8 cellular contexts compared by ENCODE assay signal in genomic region chr19:42563352-42564210, GRCh38. TPM values are rescaled to one million over a fixed set of nuclear protein-coding genes. Genes with fewer than 3 reads are reported as not detected.
DNase-seq lines count a peak whose midpoint lies in the region; ATAC-seq, FAIRE-seq and TF ChIP-seq lines count a peak whose summit lies in the region.

No MANE protein-coding gene starts in this region.

- no peaks in the 10 kb centered on the region for H3K9me3 Mint-ChIP-seq in T-cell
- no peaks in the 10 kb centered on the region for H3K9me3 Mint-ChIP-seq in naive thymus-derived CD8-positive, alpha-beta T cell

- no TSS peak for BruUV-seq in A673 (replicated peaks; lab: Mats Ljungman, UMichigan)

- 12 to 17% methylated on average over 7 of the region's 7 CpGs for WGBS in esophagus squamous epithelium, 2 donors

- no peaks in the 10 kb centered on the region for H3F3A ChIP-seq in Loucy (ENCODE audit: low read depth)

- H4K20me1 ChIP-seq in Loucy (ENCODE audit: insufficient read depth, low read length, poor library complexity, severe bottlenecking): no peaks in the 10 kb centered on the region

- peak; percentile 70 for TF ChIP-seq CTCF in A673 (conservative IDR thresholded peaks at IDR 0.05; ENCODE audit: low read depth, low read length)
- peak; percentile 75 for TF ChIP-seq CTCF in Loucy (conservative IDR thresholded peaks at IDR 0.05; ENCODE audit: low read length)
- TF ChIP-seq CTCF in esophagus squamous epithelium (IDR thresholded peaks at IDR 0.05): peak; percentile 26 to 71 (median 62)
- peak in 1 of 3 experiments; percentile 20 for TF ChIP-seq CTCF in vagina (IDR thresholded peaks at IDR 0.05)

- no peaks in the 10 kb centered on the region for H3K36me3 Mint-ChIP-seq in T-cell
- H3K36me3 Mint-ChIP-seq in naive thymus-derived CD8-positive, alpha-beta T cell: no peaks in the 10 kb centered on the region

- H3K27ac ChIP-seq in A673 (ENCODE audit: low read depth, low read length, poor library complexity, severe bottlenecking) (no peak overlapping the region), esophagus squamous epithelium (no peak overlapping the region), vagina (no peak overlapping the region)

- intact Hi-C loops in A673 (cut with micrococcal nuclease; ENCODE audit: unreplicated experiment) (loop anchor here (5.0 kb wide), 1 partner anchor 34 kb away; no protein-coding TSS in a partner anchor), esophagus squamous epithelium (cut with DNase I) (no loop called here), vagina (cut with DNase I) (no loop called here)

- H3K4me3 Mint-ChIP-seq in T-cell: no peak overlapping the region
- no peak overlapping the region for H3K4me3 Mint-ChIP-seq in naive thymus-derived CD8-positive, alpha-beta T cell

- H3K9ac ChIP-seq in Loucy (ENCODE audit: low read depth, low read length, poor library complexity, severe bottlenecking): no peak overlapping the region

- POLR2A ChIA-PET in A673 (lab: Charles Lee; ENCODE audit: low non-redundant PET) (no interaction called here), T-cell (lab: Charles Lee) (no interaction called here)
- POLR2A ChIA-PET in naive thymus-derived CD8-positive, alpha-beta T cell (lab: Charles Lee): no interaction called here

- no peak overlapping the region for H3K27ac Mint-ChIP-seq in T-cell
- H3K27ac Mint-ChIP-seq in naive thymus-derived CD8-positive, alpha-beta T cell: peak overlapping the region in 1 of 10 donors; percentile 60

- H3K9me3 ChIP-seq in A673 (ENCODE audit: low read depth, low read length, poor library complexity, severe bottlenecking): no peaks in the 10 kb centered on the region
- H3K9me3 ChIP-seq in Loucy (ENCODE audit: insufficient read depth, low read depth, low read length): no peaks in the 10 kb centered on the region
- no peaks in the 10 kb centered on the region for H3K9me3 ChIP-seq in esophagus squamous epithelium
- H3K9me3 ChIP-seq in vagina: no peaks in the 10 kb centered on the region

- peaks cover 2 to 6% (median 6%) of the 10 kb centered on the region in 3 donors for H3K4me1 Mint-ChIP-seq in T-cell
- H3K4me1 Mint-ChIP-seq in naive thymus-derived CD8-positive, alpha-beta T cell: peaks cover 4 to 20% (median 6%) of the 10 kb centered on the region in 4 donors

- H3K79me2 ChIP-seq in Loucy (ENCODE audit: insufficient read depth, low read length): no peaks in the 10 kb centered on the region

- H2AFZ ChIP-seq in Loucy (ENCODE audit: low read length): no peak overlapping the region

- peak; percentile 62 to 75 (median 68) for ATAC-seq in T-cell (replicated peaks in 1 of 4)
- peak; percentile 65 to 69 for ATAC-seq in naive thymus-derived CD8-positive, alpha-beta T cell
- no peak for ATAC-seq in GM21717 (IDR thresholded peaks at IDR 0.05; ENCODE audit: unreplicated experiment)

- H3K36me3 ChIP-seq in A673 (ENCODE audit: insufficient read depth, low read length, poor library complexity, severe bottlenecking) (no peaks in the 10 kb centered on the region), Loucy (ENCODE audit: insufficient read depth, low read length) (no peaks in the 10 kb centered on the region), esophagus squamous epithelium (no peaks in the 10 kb centered on the region), vagina (no peaks in the 10 kb centered on the region)

- CTCF ChIA-PET in A673 (lab: Charles Lee) (interaction anchor here (0.5 kb wide), 1 partner anchor 107 kb away, joined by 3 read pairs; no protein-coding TSS in a partner anchor), T-cell (lab: Charles Lee) (interaction anchor here in 1 of 2 donors (1.8 kb wide), 1 partner anchor 35 kb away, joined by 4 read pairs; the partner anchor contains the start of gene CEACAM1)

- peak; percentile 96 for FAIRE-seq in G401.6 (lab: Jason Lieb, UNC)

- TF ChIP-seq POLR2A in esophagus squamous epithelium (IDR thresholded peaks at IDR 0.05) (no peak), vagina (IDR thresholded peaks at IDR 0.05) (no peak)

- H3K4me1 ChIP-seq in A673 (ENCODE audit: insufficient read depth, low read length, poor library complexity, severe bottlenecking): no peaks in the 10 kb centered on the region
- H3K4me1 ChIP-seq in Loucy (ENCODE audit: insufficient read depth, low read length, poor library complexity, severe bottlenecking): no peaks in the 10 kb centered on the region
- H3K4me1 ChIP-seq in esophagus squamous epithelium: peaks cover 0 to 26% (median 5%) of the 10 kb centered on the region in 3 donors
- no peaks in the 10 kb centered on the region for H3K4me1 ChIP-seq in vagina

- no peaks in the 10 kb centered on the region for H3K9me2 ChIP-seq in Loucy (replicated peaks; ENCODE audit: low read depth, low read length)

- H3K27me3 Mint-ChIP-seq in T-cell: peaks cover 12 to 13% of the 10 kb centered on the region in 2 donors
- H3K27me3 Mint-ChIP-seq in naive thymus-derived CD8-positive, alpha-beta T cell: peaks cover 11 to 45% (median 17%) of the 10 kb centered on the region in 5 donors

- peak; percentile 58 for DNase-seq in A673 (ENCODE audit: low spot score)
- DNase-seq in T-cell: peak in 4 of 34 experiments; percentile 5 to 16 (median 11)
- DNase-seq in esophagus squamous epithelium (lab: John Stamatoyannopoulos, UW): no peak
- peak in 3 of 10 donors; percentile 12 to 15 (median 12) for DNase-seq in naive thymus-derived CD8-positive, alpha-beta T cell
- no peak for DNase-seq in vagina (ENCODE audit: extremely low spot score in 2 of 2)

- H3K27me3 ChIP-seq in A673 (replicated peaks; ENCODE audit: insufficient read depth, low read depth, low read length, poor library complexity) (peaks cover 4% of the 10 kb centered on the region), Loucy (ENCODE audit: insufficient read depth, low read length, poor library complexity, severe bottlenecking) (no peaks in the 10 kb centered on the region), esophagus squamous epithelium (peaks cover 0 to 19% (median 0%) of the 10 kb centered on the region in 4 donors), vagina (no peaks in the 10 kb centered on the region)

- H3K4me3 ChIP-seq in A673 (ENCODE audit: low read depth, low read length, poor library complexity, severe bottlenecking) (no peak overlapping the region), Loucy (ENCODE audit: low read length, poor library complexity, severe bottlenecking) (no peak overlapping the region), esophagus squamous epithelium (no peak overlapping the region), vagina (no peak overlapping the region)

- no peak overlapping the region for H3K4me2 ChIP-seq in Loucy (ENCODE audit: low read depth, low read length, poor library complexity, severe bottlenecking)

RNA-seq across cellular contexts. Expression of gene CEACAM8, which starts 31.1 kb away (rescaled TPM):
- total RNA-seq in A673 (2021) (not detected in 2 replicates), T-cell (not detected), esophagus squamous epithelium (not detected), vagina (not detected)
- not detected for total RNA-seq in naive thymus-derived CD8-positive, alpha-beta T cell
- not detected for polyA plus RNA-seq in naive thymus-derived CD8-positive, alpha-beta T cell

RNA-seq across cellular contexts. Expression of gene CEACAM1, which starts 35.3 kb away (rescaled TPM):
- total RNA-seq in A673 (2021): 0.22 and 0.64 TPM in 2 replicates
- total RNA-seq in T-cell: 10 to 100 TPM in 2 of 5 donors, 1 to 10 TPM in 3; 2.4 to 10.8 (median 9.9) TPM
- 100 to 1,000 TPM in 1 of 4 donors, 10 to 100 TPM in 3; 34.7 to 135 (median 67.3) TPM for total RNA-seq in esophagus squamous epithelium
- total RNA-seq in naive thymus-derived CD8-positive, alpha-beta T cell: 1 to 10 TPM; 1.3 to 1.6 TPM
- polyA plus RNA-seq in naive thymus-derived CD8-positive, alpha-beta T cell: 1 to 10 TPM; 1.3 to 2.2 (median 1.4) TPM
- total RNA-seq in vagina: 24.3 TPM
